In genomic region chr22:23446194-23446593, GRCh38 we compare ENCODE assay signal across 5 cellular contexts.
DNase-seq lines count a peak whose midpoint lies in the region; ATAC-seq, FAIRE-seq and TF ChIP-seq lines count a peak whose summit lies in the region.
"Not testable (repeated sequence)": the region's sequence is repeated elsewhere in the genome, so short reads cannot be mapped to it uniquely, and the experiment has no call there.

No MANE protein-coding gene starts in this region.

- intact Hi-C loops in HepG2 (cut with micrococcal nuclease; ENCODE audit: unreplicated experiment) = not testable (repeated sequence)

- H3K79me2 ChIP-seq in HepG2 (ENCODE audit: insufficient read depth, low read length) = not testable (repeated sequence)

- TF ChIP-seq EP300 in HepG2 (IDR thresholded peaks at IDR 0.05; ENCODE audit: low read depth in 2 of 2, low read length in 2 of 2); HepG2 (CRISPR knock-in tag; IDR thresholded peaks at IDR 0.05; ENCODE audit: borderline replicate concordance): not testable (repeated sequence)

- H3K27ac ChIP-seq in HEK293 (ENCODE audit: extremely low read depth, low read depth, low read length); HepG2 (ENCODE audit: extremely low read length, insufficient read depth, low read length): not testable (repeated sequence)

- H3K4me3 ChIP-seq in HEK293 (ENCODE audit: low read depth, low read length); choroid plexus epithelial cell (ENCODE audit: low read depth, low read length); HepG2 (replicated peaks in 1 of 3; ENCODE audit: insufficient read depth in 1 of 3, low read depth in 2 of 3, low read length in 3 of 3): not testable (repeated sequence)

- not testable (repeated sequence) for H3K9ac ChIP-seq in HepG2 (ENCODE audit: insufficient read depth, low read depth, low read length)

- H3K27me3 ChIP-seq in HepG2 (ENCODE audit: control insufficient read depth in 1 of 2, insufficient read depth in 2 of 2, low read length in 2 of 2) = not testable (repeated sequence)

- not testable (repeated sequence) for ATAC-seq in HepG2

- CTCF ChIA-PET in HEK293 (lab: Yijun Ruan, JAX); HepG2 (lab: Yijun Ruan, JAX; ENCODE audit: low intra/inter-chr PET ratio, low total read pairs): not testable (repeated sequence)

- not testable (repeated sequence) for H3K9me3 ChIP-seq in HEK293 (ENCODE audit: control insufficient read depth, insufficient read depth, low read depth, low read length); HepG2 (ENCODE audit: low read length)

- not testable (repeated sequence) for H4K20me1 ChIP-seq in HepG2 (ENCODE audit: insufficient read depth, low read length)

- FAIRE-seq in HepG2 (lab: Jason Lieb, UNC) = not testable (repeated sequence)

- BruUV-seq in HepG2 (replicated peaks; lab: Mats Ljungman, UMichigan) = not testable (repeated sequence)

- TF ChIP-seq RAD21 in HepG2 (CRISPR knock-in tag; IDR thresholded peaks at IDR 0.05) = not testable (repeated sequence)

- TF ChIP-seq CTCF in HEK293 (tag by site-specific recombination; IDR thresholded peaks at IDR 0.05); choroid plexus epithelial cell (conservative IDR thresholded peaks at IDR 0.05; ENCODE audit: low read depth, low read length); HepG2 (CRISPR knock-in tag; IDR thresholded peaks at IDR 0.05): not testable (repeated sequence)

- TF ChIP-seq POLR2A in HepG2 (IDR thresholded peaks at IDR 0.05; ENCODE audit: insufficient read depth in 1 of 2, low read depth in 2 of 2, low read length in 2 of 2) = not testable (repeated sequence)

- not testable (repeated sequence) for H3K4me2 ChIP-seq in HepG2 (ENCODE audit: low read depth, low read length)

- POLR2A ChIA-PET in HEK293 (lab: Yijun Ruan, JAX); HepG2 (lab: Yijun Ruan, JAX): not testable (repeated sequence)

- H2AFZ ChIP-seq in HepG2 (ENCODE audit: low read length) = not testable (repeated sequence)

- not testable (repeated sequence) for H3K36me3 ChIP-seq in HEK293 (ENCODE audit: control insufficient read depth in 2 of 2, insufficient read depth in 1 of 2, low read length in 2 of 2); HepG2 (replicated peaks in 1 of 2; ENCODE audit: control insufficient read depth in 1 of 2, insufficient read depth in 2 of 2, low read length in 2 of 2)

- in situ Hi-C loops in HepG2 (cut with HindIII; ENCODE audit: extremely low pct_ligation_motif_present, low pct_unique_long_range_greater_than_20kb) = not testable (repeated sequence)

- not testable (repeated sequence) for H3K4me1 ChIP-seq in HEK293 (ENCODE audit: control insufficient read depth, insufficient read depth, low read length); HepG2 (ENCODE audit: insufficient read depth, low read length)

- peak; percentile 8 for DNase-seq in NCI-H69 (lab: John Stamatoyannopoulos, UW)
- DNase-seq in OCI-M1 (lab: John Stamatoyannopoulos, UW) = peak; percentile 24
- peak; percentile 2 for DNase-seq in choroid plexus epithelial cell (ENCODE audit: low read depth)
- not testable (repeated sequence) for DNase-seq in HepG2 (ENCODE audit: low spot score)

TF ChIP-seq in HEK293, 187 proteins besides CTCF, POLR2A, EP300 and RAD21:
- TF ChIP-seq, protein P1, sequence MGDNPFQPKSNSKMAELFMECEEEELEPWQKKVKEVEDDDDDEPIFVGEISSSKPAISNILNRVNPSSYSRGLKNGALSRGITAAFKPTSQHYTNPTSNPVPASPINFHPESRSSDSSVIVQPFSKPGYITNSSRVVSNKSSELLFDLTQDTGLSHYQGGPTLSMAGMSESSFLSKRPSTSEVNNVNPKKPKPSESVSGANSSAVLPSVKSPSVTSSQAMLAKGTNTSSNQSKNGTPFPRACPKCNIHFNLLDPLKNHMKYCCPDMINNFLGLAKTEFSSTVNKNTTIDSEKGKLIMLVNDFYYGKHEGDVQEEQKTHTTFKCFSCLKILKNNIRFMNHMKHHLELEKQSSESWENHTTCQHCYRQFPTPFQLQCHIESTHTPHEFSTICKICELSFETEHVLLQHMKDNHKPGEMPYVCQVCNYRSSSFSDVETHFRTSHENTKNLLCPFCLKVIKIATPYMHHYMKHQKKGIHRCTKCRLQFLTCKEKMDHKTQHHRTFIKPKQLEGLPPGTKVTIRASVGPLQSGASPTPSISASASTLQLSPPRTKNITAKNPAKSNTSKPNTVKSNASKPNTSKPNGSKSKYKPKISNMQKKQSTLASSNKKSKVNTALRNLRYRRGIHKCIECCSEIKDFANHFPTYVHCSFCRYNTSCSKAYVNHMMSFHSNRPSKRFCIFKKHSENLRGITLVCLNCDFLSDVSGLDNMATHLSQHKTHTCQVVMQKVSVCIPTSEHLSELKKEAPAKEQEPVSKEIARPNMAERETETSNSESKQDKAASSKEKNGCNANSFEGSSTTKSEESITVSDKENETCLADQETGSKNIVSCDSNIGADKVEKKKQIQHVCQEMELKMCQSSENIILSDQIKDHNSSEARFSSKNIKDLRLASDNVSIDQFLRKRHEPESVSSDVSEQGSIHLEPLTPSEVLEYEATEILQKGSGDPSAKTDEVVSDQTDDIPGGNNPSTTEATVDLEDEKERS (tag by site-specific recombination; IDR thresholded peaks at IDR 0.05) = 0 out of 2 replicates have a peak, but pooled peaks have one; percentile 13
- 0 out of 2 replicates have a peak, but pooled peaks have one; percentile 43 for TF ChIP-seq TRIM28 (IDR thresholded peaks at IDR 0.05; ENCODE audit: borderline replicate concordance, low read length)
- peak; percentile 48 for TF ChIP-seq SETDB1 (IDR thresholded peaks at IDR 0.05; ENCODE audit: insufficient read length, low read length)

TF ChIP-seq in HepG2, 621 proteins besides CTCF, POLR2A, EP300 and RAD21:
- TF ChIP-seq ZNF317 (CRISPR knock-in tag; IDR thresholded peaks at IDR 0.05) = peak; percentile 98
